ENCODE assay signal across 23 cellular contexts in genomic region chr2:72013726-72014125, GRCh38.
DNase-seq lines count a peak whose midpoint lies in the region; ATAC-seq, FAIRE-seq and TF ChIP-seq lines count a peak whose summit lies in the region.
"Had no signal": no experiment of that assay in that cellular context is flagged by ENCODE, and none has a peak within 500 bp of the region (broad histone marks: within the 10 kb centered on the region; RNA-seq: fewer than 3 reads in every experiment).

No MANE protein-coding gene starts in this region.

- H3K4me1 Mint-ChIP-seq in osteocyte (ENCODE audit: unreplicated experiment): peaks cover 8% of the 10 kb centered on the region
- no peaks in the 10 kb centered on the region for H3K4me1 Mint-ChIP-seq in type B pancreatic cell (ENCODE audit: unreplicated experiment)

- no peak overlapping the region for H3K4me3 Mint-ChIP-seq in osteocyte (ENCODE audit: unreplicated experiment)
- H3K4me3 Mint-ChIP-seq in type B pancreatic cell: no peak overlapping the region
- H3K4me3 Mint-ChIP-seq: CD8-positive, alpha-beta T cell had no signal

- ATAC-seq in RWPE2 (ENCODE audit: low read depth): no peak
- ATAC-seq in GM21825 (IDR thresholded peaks at IDR 0.05; ENCODE audit: unreplicated experiment): no peak
- ATAC-seq: CD8-positive, alpha-beta T cell; GM12878 had no signal

- H3K9ac ChIP-seq in colonic mucosa (ENCODE audit: low read depth in 2 of 2, low read length in 2 of 2): no peak overlapping the region
- H3K9ac ChIP-seq: SK-N-SH had no signal

- no peak for TF ChIP-seq CTCF in RWPE2 (IDR thresholded peaks at IDR 0.05; ENCODE audit: poor library complexity, severe bottlenecking)
- TF ChIP-seq CTCF in colonic mucosa (IDR thresholded peaks at IDR 0.05): no peak
- no peak for TF ChIP-seq CTCF in osteocyte (IDR thresholded peaks at IDR 0.05)
- TF ChIP-seq CTCF in type B pancreatic cell (conservative IDR thresholded peaks at IDR 0.05): no peak

- H3K36me3 Mint-ChIP-seq in osteocyte (ENCODE audit: unreplicated experiment): no peaks in the 10 kb centered on the region
- H3K36me3 Mint-ChIP-seq in type B pancreatic cell: no peaks in the 10 kb centered on the region
- H3K36me3 Mint-ChIP-seq: CD8-positive, alpha-beta T cell had no signal

- H3K27ac Mint-ChIP-seq in osteocyte (ENCODE audit: unreplicated experiment): no peak overlapping the region
- no peak overlapping the region for H3K27ac Mint-ChIP-seq in type B pancreatic cell
- H3K27ac Mint-ChIP-seq: CD8-positive, alpha-beta T cell had no signal

- H3K9me3 ChIP-seq in RWPE2 (ENCODE audit: severe bottlenecking): no peaks in the 10 kb centered on the region
- H3K9me3 ChIP-seq in colonic mucosa: no peaks in the 10 kb centered on the region
- H3K9me3 ChIP-seq: Caco-2, SK-N-SH had no signal

- H3K27me3 ChIP-seq in RWPE2 (ENCODE audit: insufficient read depth, poor library complexity, severe bottlenecking) (no peaks in the 10 kb centered on the region), colonic mucosa (no peaks in the 10 kb centered on the region)

- no peak for FAIRE-seq in GM12891 (lab: Jason Lieb, UNC)
- FAIRE-seq: GM12878, H1, RCC 7860 had no signal

- H3K27ac ChIP-seq in RWPE2 (ENCODE audit: poor library complexity, severe bottlenecking) (no peak overlapping the region), colonic mucosa (no peak overlapping the region)
- H3K27ac ChIP-seq: C4-2B had no signal

- H3K4me3 ChIP-seq in RWPE2 (ENCODE audit: severe bottlenecking): no peak overlapping the region
- no peak overlapping the region for H3K4me3 ChIP-seq in colonic mucosa
- H3K4me3 ChIP-seq: GM12878 had no signal

- no peak for TF ChIP-seq POLR2A in GM12891 (IDR thresholded peaks at IDR 0.05; ENCODE audit: low read depth, low read length)

- DNase-seq in RWPE2 (ENCODE audit: low spot score) (peak; percentile 15), colonic mucosa (peak; percentile 9), osteocyte (ENCODE audit: extremely low spot score, unreplicated experiment) (peak; percentile 51), type B pancreatic cell (ENCODE audit: extremely low spot score, unreplicated experiment) (peak; percentile 20), GM12891 (ENCODE audit: insufficient read length, low spot score) (no peak), NCI-H2081 treated with DMSO at 0.1 percent for 48 hours (lab: John Stamatoyannopoulos, UW) (no peak)
- DNase-seq: Caco-2, EL, GDM1, HCEC 1CT, Karpas-422, NCI-H1092, NCI-H1417 treated with DMSO at 0.1 percent for 48 hours, NCI-H187, NCI-H524 treated with DMSO at 0.1 percent for 48 hours, NCI-H774 had no signal

- intact Hi-C loops in colonic mucosa (cut with DNase I): no loop called here

- H3K36me3 ChIP-seq in RWPE2 (ENCODE audit: low read depth) (no peaks in the 10 kb centered on the region), colonic mucosa (no peaks in the 10 kb centered on the region)

- H3K27me3 Mint-ChIP-seq in osteocyte (ENCODE audit: unreplicated experiment): peaks cover 10% of the 10 kb centered on the region
- H3K27me3 Mint-ChIP-seq in type B pancreatic cell: peaks cover 13% of the 10 kb centered on the region

- H3K4me1 ChIP-seq in RWPE2 (ENCODE audit: insufficient read depth, poor library complexity, severe bottlenecking) (peaks cover 3% of the 10 kb centered on the region), colonic mucosa (no peaks in the 10 kb centered on the region)

- peaks cover 4% of the 10 kb centered on the region for H3K9me3 Mint-ChIP-seq in osteocyte (ENCODE audit: unreplicated experiment)
- no peaks in the 10 kb centered on the region for H3K9me3 Mint-ChIP-seq in type B pancreatic cell
- H3K9me3 Mint-ChIP-seq: CD8-positive, alpha-beta T cell had no signal

TF ChIP-seq in GM12891, 5 proteins besides CTCF, POLR2A, EP300 and RAD21:
- no peak for TF ChIP-seq TAF1 (IDR thresholded peaks at IDR 0.05; ENCODE audit: low read depth, low read length)
- TF ChIP-seq POU2F2 (IDR thresholded peaks at IDR 0.05; ENCODE audit: low read depth, low read length): no peak
- no peak for TF ChIP-seq POLR2AphosphoS5 (IDR thresholded peaks at IDR 0.05; ENCODE audit: low read depth, low read length)
- no peak for TF ChIP-seq PAX5 (IDR thresholded peaks at IDR 0.05; ENCODE audit: insufficient read depth, low read length, severe bottlenecking)

Comparison
In these comparisons a context has a peak if more than half of its experiments do, and no peak if none do; other contexts are left out.
1. DNase-seq: peak in RWPE2 (single experiment), colonic mucosa (single experiment), osteocyte (single experiment) and type B pancreatic cell (single experiment); none in GM12891 (single experiment) and NCI-H2081 treated with DMSO at 0.1 percent for 48 hours (single experiment).